ENCODE assay signal across 12 cellular contexts in genomic region chr20:41032243-41032642, GRCh38. TPM values are rescaled to one million over a fixed set of nuclear protein-coding genes. Genes with fewer than 3 reads are reported as not detected.
A peak's percentile ranks its signal among the peaks of the same experiment; 100 is the strongest.
DNase-seq lines count a peak whose midpoint lies in the region; ATAC-seq and TF ChIP-seq lines count a peak whose summit lies in the region.
"Had no signal": no experiment of that assay in that cellular context is flagged by ENCODE, and none has a peak within 500 bp of the region (broad histone marks: within the 10 kb centered on the region; RNA-seq: fewer than 3 reads in every experiment).

No MANE protein-coding gene starts in this region.

- peaks cover 65% of the 10 kb centered on the region for H4K20me1 ChIP-seq in Karpas-422 (ENCODE audit: insufficient read depth, low read depth, low read length)

- H3K4me1 ChIP-seq in Karpas-422 (ENCODE audit: low read length): peaks cover 84% of the 10 kb centered on the region

- peak overlapping the region; percentile 94 for H3K4me2 ChIP-seq in Karpas-422 (ENCODE audit: low read depth, low read length, poor library complexity, severe bottlenecking)

- DNase-seq in CD4-positive, alpha-beta T cell: no peak
- no peak for DNase-seq in Karpas-422
- no peak for DNase-seq in natural killer cell
- no peak for DNase-seq in NCI-H1417 treated with DMSO at 0.1 percent for 48 hours (lab: John Stamatoyannopoulos, UW)
- no peak for DNase-seq in NCI-H1417 (lab: John Stamatoyannopoulos, UW)
- DNase-seq in head of caudate nucleus: no peak
- DNase-seq in DMS 273 (lab: John Stamatoyannopoulos, UW; ENCODE audit: unreplicated experiment): no peak
- DNase-seq: aorta, GOT3, MV-4-11 had no signal

- no peaks in the 10 kb centered on the region for H3K9me3 ChIP-seq in CD4-positive, alpha-beta T cell (ENCODE audit: control insufficient read depth, low read length)
- no peaks in the 10 kb centered on the region for H3K9me3 ChIP-seq in Karpas-422 (ENCODE audit: low read length)

- CTCF ChIA-PET in CD4-positive, alpha-beta T cell (lab: Charles Lee): interaction anchor here (1.3 to 3.3 kb wide), 4 partner anchors 13 to 63 kb away, joined by 3 to 10 read pairs (median 10); no protein-coding TSS in a partner anchor

- H3K27me3 Mint-ChIP-seq in CD4-positive, alpha-beta T cell: no peaks in the 10 kb centered on the region
- H3K27me3 Mint-ChIP-seq in brain: peaks cover 13% of the 10 kb centered on the region
- H3K27me3 Mint-ChIP-seq in natural killer cell (ENCODE audit: low read depth in 2 of 2): no peaks in the 10 kb centered on the region

- peak overlapping the region; percentile 91 for H3K4me3 ChIP-seq in Karpas-422 (ENCODE audit: low read length)
- H3K4me3 ChIP-seq: skin epidermis had no signal

- H3K27ac ChIP-seq in CD4-positive, alpha-beta T cell (ENCODE audit: low read depth, low read length): no peak overlapping the region
- peak overlapping the region; percentile 97 for H3K27ac ChIP-seq in Karpas-422 (ENCODE audit: low read length)
- H3K27ac ChIP-seq: skin epidermis had no signal

- H3K4me3 Mint-ChIP-seq in CD4-positive, alpha-beta T cell: peak overlapping the region; percentile 91
- H3K4me3 Mint-ChIP-seq in brain (peak overlapping the region; percentile 93 to 99 (median 95)), natural killer cell (peak overlapping the region; percentile 62)

- peaks cover 81% of the 10 kb centered on the region for H3K4me1 Mint-ChIP-seq in CD4-positive, alpha-beta T cell (ENCODE audit: low read depth)
- H3K4me1 Mint-ChIP-seq in brain (peaks cover 83% of the 10 kb centered on the region), natural killer cell (peaks cover 73 to 76% of the 10 kb centered on the region in 2 donors)

- H3K27ac Mint-ChIP-seq in CD4-positive, alpha-beta T cell: peak overlapping the region; percentile 98
- H3K27ac Mint-ChIP-seq in brain (peak overlapping the region; percentile 6 to 99 (median 20)), natural killer cell (peak overlapping the region in 1 of 2 donors; percentile 44)

- H3K36me3 Mint-ChIP-seq in CD4-positive, alpha-beta T cell (ENCODE audit: low read depth): peaks cover 81% of the 10 kb centered on the region
- H3K36me3 Mint-ChIP-seq in brain (peaks cover 60% of the 10 kb centered on the region), natural killer cell (no peaks in the 10 kb centered on the region)

- H3K79me2 ChIP-seq in Karpas-422 (ENCODE audit: low read length): peaks cover 86% of the 10 kb centered on the region

- POLR2A ChIA-PET in CD4-positive, alpha-beta T cell (lab: Charles Lee): interaction anchor here (1.0 to 2.3 kb wide), 4 partner anchors 10 to 44 kb away, joined by 3 to 11 read pairs (median 3); no protein-coding TSS in a partner anchor

- H3K9ac ChIP-seq in Karpas-422 (ENCODE audit: low read length): peak overlapping the region; percentile 92

- H3K9me3 Mint-ChIP-seq in CD4-positive, alpha-beta T cell: no peaks in the 10 kb centered on the region
- H3K9me3 Mint-ChIP-seq in brain (peaks cover 0 to 2% (median 0%) of the 10 kb centered on the region in 5 experiments), natural killer cell (no peaks in the 10 kb centered on the region)

- peaks cover 77% of the 10 kb centered on the region for H3K36me3 ChIP-seq in Karpas-422 (ENCODE audit: insufficient read depth, low read length)

- ATAC-seq in CD4-positive, alpha-beta T cell (ENCODE audit: poor library complexity): no peak
- ATAC-seq in natural killer cell: no peak

- TF ChIP-seq CTCF in CD4-positive, alpha-beta T cell (IDR thresholded peaks at IDR 0.05): no peak
- TF ChIP-seq CTCF in brain (conservative IDR thresholded peaks at IDR 0.05): no peak
- TF ChIP-seq CTCF in natural killer cell (IDR thresholded peaks at IDR 0.05): no peak

- H3K9me2 ChIP-seq in Karpas-422 (replicated peaks; ENCODE audit: insufficient read depth, low read length): no peaks in the 10 kb centered on the region

- no peak overlapping the region for H2AFZ ChIP-seq in Karpas-422 (ENCODE audit: low read length)

- H3K27me3 ChIP-seq in CD4-positive, alpha-beta T cell (ENCODE audit: control insufficient read depth, insufficient read depth, low read length): no peaks in the 10 kb centered on the region
- H3K27me3 ChIP-seq in Karpas-422 (ENCODE audit: low read length): no peaks in the 10 kb centered on the region

- intact Hi-C loops in CD4-positive, alpha-beta T cell (cut with DNase I, micrococcal nuclease): loop anchor here in 1 of 2 experiments (5.0 kb wide), 1 partner anchor 110 kb away; no protein-coding TSS in a partner anchor
- intact Hi-C loops in natural killer cell (cut with micrococcal nuclease) (no loop called here), head of caudate nucleus (cut with DNase I) (loop anchor here (10.0 kb wide), 1 partner anchor 593 kb away; no protein-coding TSS in a partner anchor)

RNA-seq across cellular contexts. Expression of gene TOP1, which starts 3.6 kb away (rescaled TPM):
- 10 to 100 TPM; 37.6 to 41.7 TPM for total RNA-seq in CD4-positive, alpha-beta T cell
- total RNA-seq in Karpas-422 (2014; rRNA removed; shearing (Covaris generic); ENCODE audit: low replicate concordance): 89.5 and 101 TPM in 2 replicates
- polyA plus RNA-seq in brain (ENCODE audit: insufficient read depth, low read depth, low replicate concordance): 57.7 TPM
- total RNA-seq in natural killer cell: 10 to 100 TPM; 32.2 to 36.3 (median 36.3) TPM
